ENCODE assay signal across 1 cellular context in the genomic region with DNA sequence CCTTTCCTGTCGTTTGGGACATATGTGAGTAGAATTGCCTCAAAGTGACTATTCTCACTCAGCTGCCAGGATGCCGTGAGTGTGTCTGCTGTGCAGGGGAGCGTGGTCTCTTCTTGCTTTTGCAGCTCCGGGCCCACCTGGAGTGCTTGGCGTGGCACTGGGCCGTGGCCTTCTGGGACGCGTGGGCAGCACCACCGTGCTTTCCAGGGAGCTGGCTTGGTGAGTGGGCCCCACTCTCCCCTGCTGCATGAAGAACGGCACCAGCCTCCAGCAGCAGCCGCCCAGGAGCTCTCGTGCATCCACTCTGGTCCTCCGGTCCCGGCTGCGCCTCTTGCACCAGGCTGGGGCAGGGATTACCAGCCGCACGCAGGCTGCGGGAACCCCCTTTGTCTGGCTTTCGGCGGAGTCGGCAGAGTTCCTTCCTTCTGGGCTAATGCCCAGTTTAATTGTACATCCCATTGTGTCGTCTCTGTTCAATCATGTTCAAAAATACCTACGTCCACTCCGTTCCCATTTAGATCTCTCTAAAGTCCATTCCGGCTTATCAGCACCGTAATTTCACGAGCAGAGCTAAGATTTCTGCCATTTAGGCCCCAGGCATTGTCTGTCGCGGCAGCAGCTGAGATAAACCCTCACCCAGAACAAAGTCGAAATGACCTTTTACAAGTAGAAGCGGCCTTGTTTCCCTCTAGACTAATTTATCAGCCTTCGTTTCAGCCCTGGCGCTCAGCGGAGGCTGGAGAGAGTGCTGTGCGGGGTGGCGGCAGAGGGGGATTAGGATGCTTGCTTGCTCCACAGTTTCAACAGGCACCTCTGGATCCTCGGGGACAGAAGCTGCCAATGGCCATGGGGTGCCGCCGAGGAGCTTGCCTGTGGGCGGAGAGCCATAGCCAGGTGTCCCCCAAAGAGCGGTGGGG.
TF ChIP-seq lines count a peak whose summit lies in the region.

No MANE protein-coding gene starts in this region.

TF ChIP-seq in WTC11, 78 proteins besides CTCF, POLR2A, EP300 and RAD21:
- TF ChIP-seq SMAD4 (CRISPR knock-in tag; IDR thresholded peaks at IDR 0.05) = no peak
- TF ChIP-seq ZNF671 (CRISPR knock-in tag; IDR thresholded peaks at IDR 0.05) = no peak
- TF ChIP-seq, protein P1, sequence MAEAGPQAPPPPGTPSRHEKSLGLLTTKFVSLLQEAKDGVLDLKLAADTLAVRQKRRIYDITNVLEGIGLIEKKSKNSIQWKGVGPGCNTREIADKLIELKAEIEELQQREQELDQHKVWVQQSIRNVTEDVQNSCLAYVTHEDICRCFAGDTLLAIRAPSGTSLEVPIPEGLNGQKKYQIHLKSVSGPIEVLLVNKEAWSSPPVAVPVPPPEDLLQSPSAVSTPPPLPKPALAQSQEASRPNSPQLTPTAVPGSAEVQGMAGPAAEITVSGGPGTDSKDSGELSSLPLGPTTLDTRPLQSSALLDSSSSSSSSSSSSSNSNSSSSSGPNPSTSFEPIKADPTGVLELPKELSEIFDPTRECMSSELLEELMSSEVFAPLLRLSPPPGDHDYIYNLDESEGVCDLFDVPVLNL (CRISPR knock-in tag; IDR thresholded peaks at IDR 0.05; ENCODE audit: borderline replicate concordance, low read depth) = no peak
- TF ChIP-seq, protein P2, sequence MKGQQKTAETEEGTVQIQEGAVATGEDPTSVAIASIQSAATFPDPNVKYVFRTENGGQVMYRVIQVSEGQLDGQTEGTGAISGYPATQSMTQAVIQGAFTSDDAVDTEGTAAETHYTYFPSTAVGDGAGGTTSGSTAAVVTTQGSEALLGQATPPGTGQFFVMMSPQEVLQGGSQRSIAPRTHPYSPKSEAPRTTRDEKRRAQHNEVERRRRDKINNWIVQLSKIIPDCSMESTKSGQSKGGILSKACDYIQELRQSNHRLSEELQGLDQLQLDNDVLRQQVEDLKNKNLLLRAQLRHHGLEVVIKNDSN (CRISPR knock-in tag; IDR thresholded peaks at IDR 0.05) = no peak
- TF ChIP-seq PRRX2 (CRISPR knock-in tag; IDR thresholded peaks at IDR 0.05) = no peak
- no peak for TF ChIP-seq NR3C1 (CRISPR knock-in tag; conservative IDR thresholded peaks at IDR 0.05; ENCODE audit: low read depth)
- TF ChIP-seq, protein P3, sequence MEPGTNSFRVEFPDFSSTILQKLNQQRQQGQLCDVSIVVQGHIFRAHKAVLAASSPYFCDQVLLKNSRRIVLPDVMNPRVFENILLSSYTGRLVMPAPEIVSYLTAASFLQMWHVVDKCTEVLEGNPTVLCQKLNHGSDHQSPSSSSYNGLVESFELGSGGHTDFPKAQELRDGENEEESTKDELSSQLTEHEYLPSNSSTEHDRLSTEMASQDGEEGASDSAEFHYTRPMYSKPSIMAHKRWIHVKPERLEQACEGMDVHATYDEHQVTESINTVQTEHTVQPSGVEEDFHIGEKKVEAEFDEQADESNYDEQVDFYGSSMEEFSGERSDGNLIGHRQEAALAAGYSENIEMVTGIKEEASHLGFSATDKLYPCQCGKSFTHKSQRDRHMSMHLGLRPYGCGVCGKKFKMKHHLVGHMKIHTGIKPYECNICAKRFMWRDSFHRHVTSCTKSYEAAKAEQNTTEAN (CRISPR knock-in tag; IDR thresholded peaks at IDR 0.05) = no peak
- no peak for TF ChIP-seq NFYB (CRISPR knock-in tag; conservative IDR thresholded peaks at IDR 0.05; ENCODE audit: low read depth)
- TF ChIP-seq ZNF423 (CRISPR knock-in tag; IDR thresholded peaks at IDR 0.05) = no peak
- TF ChIP-seq, protein P4, sequence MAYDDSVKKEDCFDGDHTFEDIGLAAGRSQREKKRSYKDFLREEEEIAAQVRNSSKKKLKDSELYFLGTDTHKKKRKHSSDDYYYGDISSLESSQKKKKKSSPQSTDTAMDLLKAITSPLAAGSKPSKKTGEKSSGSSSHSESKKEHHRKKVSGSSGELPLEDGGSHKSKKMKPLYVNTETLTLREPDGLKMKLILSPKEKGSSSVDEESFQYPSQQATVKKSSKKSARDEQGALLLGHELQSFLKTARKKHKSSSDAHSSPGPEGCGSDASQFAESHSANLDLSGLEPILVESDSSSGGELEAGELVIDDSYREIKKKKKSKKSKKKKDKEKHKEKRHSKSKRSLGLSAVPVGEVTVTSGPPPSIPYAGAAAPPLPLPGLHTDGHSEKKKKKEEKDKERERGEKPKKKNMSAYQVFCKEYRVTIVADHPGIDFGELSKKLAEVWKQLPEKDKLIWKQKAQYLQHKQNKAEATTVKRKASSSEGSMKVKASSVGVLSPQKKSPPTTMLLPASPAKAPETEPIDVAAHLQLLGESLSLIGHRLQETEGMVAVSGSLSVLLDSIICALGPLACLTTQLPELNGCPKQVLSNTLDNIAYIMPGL (CRISPR knock-in tag; IDR thresholded peaks at IDR 0.05) = no peak
- no peak for TF ChIP-seq TP53 (CRISPR knock-in tag; IDR thresholded peaks at IDR 0.05)
- no peak for TF ChIP-seq SOX15 (CRISPR knock-in tag; IDR thresholded peaks at IDR 0.05)
- no peak for TF ChIP-seq ESRRA (CRISPR knock-in tag; IDR thresholded peaks at IDR 0.05; ENCODE audit: borderline replicate concordance)
- TF ChIP-seq FOXK1 (CRISPR knock-in tag; IDR thresholded peaks at IDR 0.05) = no peak
- no peak for TF ChIP-seq FOXJ3 (CRISPR knock-in tag; IDR thresholded peaks at IDR 0.05; ENCODE audit: borderline replicate concordance)
- TF ChIP-seq, protein P5, sequence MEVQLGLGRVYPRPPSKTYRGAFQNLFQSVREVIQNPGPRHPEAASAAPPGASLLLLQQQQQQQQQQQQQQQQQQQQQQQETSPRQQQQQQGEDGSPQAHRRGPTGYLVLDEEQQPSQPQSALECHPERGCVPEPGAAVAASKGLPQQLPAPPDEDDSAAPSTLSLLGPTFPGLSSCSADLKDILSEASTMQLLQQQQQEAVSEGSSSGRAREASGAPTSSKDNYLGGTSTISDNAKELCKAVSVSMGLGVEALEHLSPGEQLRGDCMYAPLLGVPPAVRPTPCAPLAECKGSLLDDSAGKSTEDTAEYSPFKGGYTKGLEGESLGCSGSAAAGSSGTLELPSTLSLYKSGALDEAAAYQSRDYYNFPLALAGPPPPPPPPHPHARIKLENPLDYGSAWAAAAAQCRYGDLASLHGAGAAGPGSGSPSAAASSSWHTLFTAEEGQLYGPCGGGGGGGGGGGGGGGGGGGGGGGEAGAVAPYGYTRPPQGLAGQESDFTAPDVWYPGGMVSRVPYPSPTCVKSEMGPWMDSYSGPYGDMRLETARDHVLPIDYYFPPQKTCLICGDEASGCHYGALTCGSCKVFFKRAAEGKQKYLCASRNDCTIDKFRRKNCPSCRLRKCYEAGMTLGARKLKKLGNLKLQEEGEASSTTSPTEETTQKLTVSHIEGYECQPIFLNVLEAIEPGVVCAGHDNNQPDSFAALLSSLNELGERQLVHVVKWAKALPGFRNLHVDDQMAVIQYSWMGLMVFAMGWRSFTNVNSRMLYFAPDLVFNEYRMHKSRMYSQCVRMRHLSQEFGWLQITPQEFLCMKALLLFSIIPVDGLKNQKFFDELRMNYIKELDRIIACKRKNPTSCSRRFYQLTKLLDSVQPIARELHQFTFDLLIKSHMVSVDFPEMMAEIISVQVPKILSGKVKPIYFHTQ (CRISPR knock-in tag; IDR thresholded peaks at IDR 0.05) = no peak
- TF ChIP-seq, protein P6, sequence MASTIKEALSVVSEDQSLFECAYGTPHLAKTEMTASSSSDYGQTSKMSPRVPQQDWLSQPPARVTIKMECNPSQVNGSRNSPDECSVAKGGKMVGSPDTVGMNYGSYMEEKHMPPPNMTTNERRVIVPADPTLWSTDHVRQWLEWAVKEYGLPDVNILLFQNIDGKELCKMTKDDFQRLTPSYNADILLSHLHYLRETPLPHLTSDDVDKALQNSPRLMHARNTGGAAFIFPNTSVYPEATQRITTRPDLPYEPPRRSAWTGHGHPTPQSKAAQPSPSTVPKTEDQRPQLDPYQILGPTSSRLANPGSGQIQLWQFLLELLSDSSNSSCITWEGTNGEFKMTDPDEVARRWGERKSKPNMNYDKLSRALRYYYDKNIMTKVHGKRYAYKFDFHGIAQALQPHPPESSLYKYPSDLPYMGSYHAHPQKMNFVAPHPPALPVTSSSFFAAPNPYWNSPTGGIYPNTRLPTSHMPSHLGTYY (CRISPR knock-in tag; IDR thresholded peaks at IDR 0.05) = no peak
- TF ChIP-seq, protein P7, sequence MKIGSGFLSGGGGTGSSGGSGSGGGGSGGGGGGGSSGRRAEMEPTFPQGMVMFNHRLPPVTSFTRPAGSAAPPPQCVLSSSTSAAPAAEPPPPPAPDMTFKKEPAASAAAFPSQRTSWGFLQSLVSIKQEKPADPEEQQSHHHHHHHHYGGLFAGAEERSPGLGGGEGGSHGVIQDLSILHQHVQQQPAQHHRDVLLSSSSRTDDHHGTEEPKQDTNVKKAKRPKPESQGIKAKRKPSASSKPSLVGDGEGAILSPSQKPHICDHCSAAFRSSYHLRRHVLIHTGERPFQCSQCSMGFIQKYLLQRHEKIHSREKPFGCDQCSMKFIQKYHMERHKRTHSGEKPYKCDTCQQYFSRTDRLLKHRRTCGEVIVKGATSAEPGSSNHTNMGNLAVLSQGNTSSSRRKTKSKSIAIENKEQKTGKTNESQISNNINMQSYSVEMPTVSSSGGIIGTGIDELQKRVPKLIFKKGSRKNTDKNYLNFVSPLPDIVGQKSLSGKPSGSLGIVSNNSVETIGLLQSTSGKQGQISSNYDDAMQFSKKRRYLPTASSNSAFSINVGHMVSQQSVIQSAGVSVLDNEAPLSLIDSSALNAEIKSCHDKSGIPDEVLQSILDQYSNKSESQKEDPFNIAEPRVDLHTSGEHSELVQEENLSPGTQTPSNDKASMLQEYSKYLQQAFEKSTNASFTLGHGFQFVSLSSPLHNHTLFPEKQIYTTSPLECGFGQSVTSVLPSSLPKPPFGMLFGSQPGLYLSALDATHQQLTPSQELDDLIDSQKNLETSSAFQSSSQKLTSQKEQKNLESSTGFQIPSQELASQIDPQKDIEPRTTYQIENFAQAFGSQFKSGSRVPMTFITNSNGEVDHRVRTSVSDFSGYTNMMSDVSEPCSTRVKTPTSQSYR (CRISPR knock-in tag; IDR thresholded peaks at IDR 0.05) = no peak
- no peak for TF ChIP-seq NR2C2 (CRISPR knock-in tag; IDR thresholded peaks at IDR 0.05)
TF ChIP-seq in WTC11: peak in this region for 0.
